ENCODE assay signal across 20 cellular contexts in the genomic region with DNA sequence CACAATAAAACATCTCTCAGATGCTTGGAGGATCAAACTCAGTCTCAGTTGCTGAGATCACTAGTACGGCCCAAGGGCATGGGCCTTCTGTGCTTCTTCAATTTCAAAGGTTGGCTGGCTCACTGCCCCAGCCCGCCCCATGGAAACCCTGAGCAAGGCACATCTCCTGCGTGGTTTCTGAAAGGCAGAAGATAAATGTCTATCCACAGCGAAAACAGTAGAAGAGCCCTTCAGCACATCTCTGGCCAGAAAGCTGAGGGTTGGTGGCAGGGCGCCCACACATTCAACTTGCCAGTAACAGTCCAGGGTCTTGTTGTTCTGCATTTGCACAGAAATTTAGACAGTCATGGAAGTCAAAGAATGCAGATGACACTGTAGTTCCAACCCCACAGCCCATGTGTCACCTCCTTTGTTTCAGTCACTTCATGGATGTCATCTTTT. TPM values are rescaled to one million over a fixed set of nuclear protein-coding genes. Genes with fewer than 3 reads are reported as not detected.
A peak's percentile ranks its signal among the peaks of the same experiment; 100 is the strongest.
DNase-seq lines count a peak whose midpoint lies in the region; ATAC-seq and TF ChIP-seq lines count a peak whose summit lies in the region.
"Had no signal": no experiment of that assay in that cellular context is flagged by ENCODE, and none has a peak within 500 bp of the region (broad histone marks: within the 10 kb centered on the region; RNA-seq: fewer than 3 reads in every experiment).

No MANE protein-coding gene starts in this region.

- no peak overlapping the region for H3K4me3 Mint-ChIP-seq in activated CD4-positive, alpha-beta memory T cell treated with anti-CD3 and anti-CD28 coated beads for 36 hours
- H3K4me3 Mint-ChIP-seq in activated CD4-positive, alpha-beta memory T cell treated with anti-CD3 and anti-CD28 coated beads, Interleukin-2, amount 10 ng/mL, durations not matched to agents 7 days and 5 days = no peak overlapping the region
- H3K4me3 Mint-ChIP-seq in type B pancreatic cell = peak overlapping the region; percentile 5
- no peak overlapping the region for H3K4me3 Mint-ChIP-seq in effector memory CD8-positive, alpha-beta T cell
- H3K4me3 Mint-ChIP-seq: activated naive CD4-positive, alpha-beta T cell treated with anti-CD3 and anti-CD28 coated beads, Interleukin-2, amount 10 ng/mL, durations not matched to agents 7 days and 5 days; brain; CD4-positive, alpha-beta T cell; dendritic cell treated with granulocyte-macrophage colony-stimulating factor and Interleukin-4, amounts not matched to agents 40 ng/mL and 50 ng/mL, for 4 days; T-helper 17 cell had no signal

- intact Hi-C loops in activated CD4-positive, alpha-beta memory T cell treated with anti-CD3 and anti-CD28 coated beads for 36 hours (cut with micrococcal nuclease) = no loop called here

- TF ChIP-seq CTCF in type B pancreatic cell (conservative IDR thresholded peaks at IDR 0.05) = no peak

- no peak overlapping the region for H3K27ac Mint-ChIP-seq in activated CD4-positive, alpha-beta memory T cell treated with anti-CD3 and anti-CD28 coated beads for 36 hours
- H3K27ac Mint-ChIP-seq in activated CD4-positive, alpha-beta memory T cell treated with anti-CD3 and anti-CD28 coated beads, Interleukin-2, amount 10 ng/mL, durations not matched to agents 7 days and 5 days = no peak overlapping the region
- H3K27ac Mint-ChIP-seq in type B pancreatic cell = no peak overlapping the region
- H3K27ac Mint-ChIP-seq in effector memory CD8-positive, alpha-beta T cell = no peak overlapping the region
- H3K27ac Mint-ChIP-seq: activated naive CD4-positive, alpha-beta T cell treated with anti-CD3 and anti-CD28 coated beads, Interleukin-2, amount 10 ng/mL, durations not matched to agents 7 days and 5 days; CD4-positive, alpha-beta T cell; dendritic cell treated with granulocyte-macrophage colony-stimulating factor and Interleukin-4, amounts not matched to agents 40 ng/mL and 50 ng/mL, for 4 days; T-helper 17 cell had no signal

- H3K9me3 Mint-ChIP-seq in activated CD4-positive, alpha-beta memory T cell treated with anti-CD3 and anti-CD28 coated beads for 36 hours = no peaks in the 10 kb centered on the region
- no peaks in the 10 kb centered on the region for H3K9me3 Mint-ChIP-seq in activated CD4-positive, alpha-beta memory T cell treated with anti-CD3 and anti-CD28 coated beads, Interleukin-2, amount 10 ng/mL, durations not matched to agents 7 days and 5 days
- no peaks in the 10 kb centered on the region for H3K9me3 Mint-ChIP-seq in type B pancreatic cell
- no peaks in the 10 kb centered on the region for H3K9me3 Mint-ChIP-seq in effector memory CD8-positive, alpha-beta T cell
- H3K9me3 Mint-ChIP-seq: activated naive CD4-positive, alpha-beta T cell treated with anti-CD3 and anti-CD28 coated beads, Interleukin-2, amount 10 ng/mL, durations not matched to agents 7 days and 5 days; brain; CD4-positive, alpha-beta T cell; dendritic cell treated with granulocyte-macrophage colony-stimulating factor and Interleukin-4, amounts not matched to agents 40 ng/mL and 50 ng/mL, for 4 days had no signal

- no peaks in the 10 kb centered on the region for H3K36me3 Mint-ChIP-seq in activated CD4-positive, alpha-beta memory T cell treated with anti-CD3 and anti-CD28 coated beads for 36 hours
- no peaks in the 10 kb centered on the region for H3K36me3 Mint-ChIP-seq in activated CD4-positive, alpha-beta memory T cell treated with anti-CD3 and anti-CD28 coated beads, Interleukin-2, amount 10 ng/mL, durations not matched to agents 7 days and 5 days (ENCODE audit: low read depth)
- H3K36me3 Mint-ChIP-seq in type B pancreatic cell = no peaks in the 10 kb centered on the region
- no peaks in the 10 kb centered on the region for H3K36me3 Mint-ChIP-seq in effector memory CD8-positive, alpha-beta T cell (ENCODE audit: insufficient read depth)
- H3K36me3 Mint-ChIP-seq: activated naive CD4-positive, alpha-beta T cell treated with anti-CD3 and anti-CD28 coated beads, Interleukin-2, amount 10 ng/mL, durations not matched to agents 7 days and 5 days; brain had no signal

- peak; percentile 20 for DNase-seq in activated CD4-positive, alpha-beta memory T cell treated with anti-CD3 and anti-CD28 coated beads for 36 hours
- DNase-seq in activated CD4-positive, alpha-beta memory T cell treated with anti-CD3 and anti-CD28 coated beads, Interleukin-2, amount 10 ng/mL, durations not matched to agents 7 days and 5 days = no peak
- peak; percentile 38 for DNase-seq in mucosa of gallbladder (ENCODE audit: low spot score)
- no peak for DNase-seq in type B pancreatic cell (ENCODE audit: extremely low spot score, unreplicated experiment)
- DNase-seq in LoVo (ENCODE audit: low spot score) = no peak
- no peak for DNase-seq in effector memory CD8-positive, alpha-beta T cell
- DNase-seq in T-helper 9 cell = no peak
- DNase-seq: activated CD4-positive, CD25-positive, alpha-beta regulatory T cell treated with anti-CD3 and anti-CD28 coated beads, Interleukin-2, amount 50 U/mL, for 72 hours; activated naive CD4-positive, alpha-beta T cell treated with anti-CD3 and anti-CD28 coated beads, Interleukin-2, amount 10 ng/mL, durations not matched to agents 7 days and 5 days; CD4-positive, alpha-beta T cell; DMS79; islet precursor cell; NCI-H2081 treated with DMSO at 0.1 percent for 48 hours; NCI-H82; T-helper 17 cell; upper lobe of right lung had no signal

- peaks cover under 1% of the 10 kb centered on the region for H3K4me1 Mint-ChIP-seq in activated CD4-positive, alpha-beta memory T cell treated with anti-CD3 and anti-CD28 coated beads for 36 hours (ENCODE audit: low read depth)
- peaks cover under 1% of the 10 kb centered on the region for H3K4me1 Mint-ChIP-seq in activated CD4-positive, alpha-beta memory T cell treated with anti-CD3 and anti-CD28 coated beads, Interleukin-2, amount 10 ng/mL, durations not matched to agents 7 days and 5 days
- H3K4me1 Mint-ChIP-seq in type B pancreatic cell (ENCODE audit: unreplicated experiment) = peaks cover 40% of the 10 kb centered on the region
- peaks cover 1 to 5% of the 10 kb centered on the region in 2 donors for H3K4me1 Mint-ChIP-seq in effector memory CD8-positive, alpha-beta T cell (ENCODE audit: low read depth in 2 of 2)

- no peaks in the 10 kb centered on the region for H3K27me3 Mint-ChIP-seq in activated CD4-positive, alpha-beta memory T cell treated with anti-CD3 and anti-CD28 coated beads for 36 hours
- H3K27me3 Mint-ChIP-seq in activated CD4-positive, alpha-beta memory T cell treated with anti-CD3 and anti-CD28 coated beads, Interleukin-2, amount 10 ng/mL, durations not matched to agents 7 days and 5 days = no peaks in the 10 kb centered on the region
- peaks cover 3% of the 10 kb centered on the region for H3K27me3 Mint-ChIP-seq in type B pancreatic cell
- no peaks in the 10 kb centered on the region for H3K27me3 Mint-ChIP-seq in effector memory CD8-positive, alpha-beta T cell
- H3K27me3 Mint-ChIP-seq: CD4-positive, alpha-beta T cell; dendritic cell treated with granulocyte-macrophage colony-stimulating factor and Interleukin-4, amounts not matched to agents 40 ng/mL and 50 ng/mL, for 4 days; T-helper 17 cell had no signal

- peak overlapping the region; percentile 9 for H3K27ac ChIP-seq in adipose tissue (ENCODE audit: low read depth, low read length)
- H3K27ac ChIP-seq: upper lobe of right lung had no signal

- WGBS in adipose tissue, 3 donors = 65 to 80% (median 66%) methylated on average over 5 of the region's 5 CpGs

- no peak for ATAC-seq in effector memory CD8-positive, alpha-beta T cell (replicated peaks)
- ATAC-seq: HepG2, T-helper 17 cell, upper lobe of right lung had no signal

- POLR2A ChIA-PET in activated CD4-positive, alpha-beta memory T cell treated with anti-CD3 and anti-CD28 coated beads for 36 hours (lab: Charles Lee) = no interaction called here
- POLR2A ChIA-PET in activated CD4-positive, alpha-beta memory T cell treated with anti-CD3 and anti-CD28 coated beads, Interleukin-2, amount 10 ng/mL, durations not matched to agents 7 days and 5 days (lab: Charles Lee) = no interaction called here

- CTCF ChIA-PET in activated CD4-positive, alpha-beta memory T cell treated with anti-CD3 and anti-CD28 coated beads for 36 hours (lab: Charles Lee) = interaction anchor here (1.0 to 1.3 kb wide), 2 partner anchors 199 to 223 kb away, joined by 3 read pairs; no protein-coding TSS in a partner anchor
- CTCF ChIA-PET in activated CD4-positive, alpha-beta memory T cell treated with anti-CD3 and anti-CD28 coated beads, Interleukin-2, amount 10 ng/mL, durations not matched to agents 7 days and 5 days (lab: Charles Lee) = interaction anchor here (1.9 kb wide), 1 partner anchor 199 kb away, joined by 4 read pairs; no protein-coding TSS in a partner anchor

RNA-seq across cellular contexts. Expression of a gene that starts 24.0 kb away (rescaled TPM):
- total RNA-seq in activated CD4-positive, alpha-beta memory T cell treated with anti-CD3 and anti-CD28 coated beads for 36 hours = 10 to 100 TPM; 13.9 to 16.8 TPM
- 10 to 100 TPM; 27.8 to 29.4 TPM for total RNA-seq in activated CD4-positive, alpha-beta memory T cell treated with anti-CD3 and anti-CD28 coated beads, Interleukin-2, amount 10 ng/mL, durations not matched to agents 7 days and 5 days
- polyA plus RNA-seq in adipose tissue = 1 to 10 TPM; 1.2 to 8.4 (median 5.9) TPM
- total RNA-seq in mucosa of gallbladder = 16.4 TPM
- 9.3 and 20.2 TPM in 2 replicates for total RNA-seq in type B pancreatic cell (ENCODE audit: low replicate concordance)

Comparison
In these comparisons a context has a peak if more than half of its experiments do, and no peak if none do; other contexts are left out.
1. DNase-seq: peak in activated CD4-positive, alpha-beta memory T cell treated with anti-CD3 and anti-CD28 coated beads for 36 hours (single experiment) and mucosa of gallbladder (single experiment); none in activated CD4-positive, alpha-beta memory T cell treated with anti-CD3 and anti-CD28 coated beads, Interleukin-2, amount 10 ng/mL, durations not matched to agents 7 days and 5 days (single experiment), type B pancreatic cell (single experiment), LoVo (single experiment), effector memory CD8-positive, alpha-beta T cell (0 of 3) and T-helper 9 cell (single experiment).